8 cellular contexts compared by ENCODE assay signal in genomic region chr1:89780721-89781120, GRCh38. TPM values are rescaled to one million over a fixed set of nuclear protein-coding genes. Genes with fewer than 3 reads are reported as not detected.
DNase-seq lines count a peak whose midpoint lies in the region; ATAC-seq, FAIRE-seq and TF ChIP-seq lines count a peak whose summit lies in the region.

No MANE protein-coding gene starts in this region.

- no peaks in the 10 kb centered on the region for H3K36me3 Mint-ChIP-seq in activated naive CD8-positive, alpha-beta T cell treated with anti-CD3 and anti-CD28 coated beads, Interleukin-2, amount 10 ng/mL, durations not matched to agents 7 days and 5 days

- 86% methylated on average over 2 of the region's 2 CpGs for WGBS in right cardiac atrium

- CTCF ChIA-PET in AG04450 (lab: Charles Lee) = interaction anchor here (0.6 to 7.6 kb wide), 18 partner anchors 8 to 334 kb away, joined by 3 to 112 read pairs (median 4); no protein-coding TSS in a partner anchor

- H3K27ac Mint-ChIP-seq in activated naive CD8-positive, alpha-beta T cell treated with anti-CD3 and anti-CD28 coated beads, Interleukin-2, amount 10 ng/mL, durations not matched to agents 7 days and 5 days = peak overlapping the region; percentile 58

- H3K4me1 Mint-ChIP-seq in activated naive CD8-positive, alpha-beta T cell treated with anti-CD3 and anti-CD28 coated beads, Interleukin-2, amount 10 ng/mL, durations not matched to agents 7 days and 5 days = peaks cover 25% of the 10 kb centered on the region

- H3K4me1 ChIP-seq in right cardiac atrium (ENCODE audit: control insufficient read depth, insufficient read depth, low read length) = no peaks in the 10 kb centered on the region

- H3K27ac ChIP-seq in AG04450 (ENCODE audit: low read depth, low read length) = no peak overlapping the region
- no peak overlapping the region for H3K27ac ChIP-seq in right cardiac atrium (ENCODE audit: low read length)

- DNase-seq in AG04450 (ENCODE audit: low read depth, low spot score) (no peak), NCI-H2107 treated with DMSO at 0.1 percent for 48 hours (lab: John Stamatoyannopoulos, UW; ENCODE audit: unreplicated experiment) (peak; percentile 75), medulla oblongata (ENCODE audit: extremely low spot score) (peak; percentile 62), right cardiac atrium (no peak)
- no peak for DNase-seq in activated naive CD8-positive, alpha-beta T cell treated with anti-CD3 and anti-CD28 coated beads, Interleukin-2, amount 10 ng/mL, durations not matched to agents 7 days and 5 days

- intact Hi-C loops in right cardiac atrium (cut with DNase I) = no loop called here

- H3K9me3 Mint-ChIP-seq in activated naive CD8-positive, alpha-beta T cell treated with anti-CD3 and anti-CD28 coated beads, Interleukin-2, amount 10 ng/mL, durations not matched to agents 7 days and 5 days = no peaks in the 10 kb centered on the region

- H3K27me3 Mint-ChIP-seq in activated naive CD8-positive, alpha-beta T cell treated with anti-CD3 and anti-CD28 coated beads, Interleukin-2, amount 10 ng/mL, durations not matched to agents 7 days and 5 days = no peaks in the 10 kb centered on the region

- H3K4me3 ChIP-seq in AG04450 (ENCODE audit: low read depth, low read length) = no peak overlapping the region
- no peak overlapping the region for H3K4me3 ChIP-seq in right cardiac atrium (ENCODE audit: low read length)

- peak overlapping the region; percentile 44 for H3K4me3 Mint-ChIP-seq in activated naive CD8-positive, alpha-beta T cell treated with anti-CD3 and anti-CD28 coated beads, Interleukin-2, amount 10 ng/mL, durations not matched to agents 7 days and 5 days

- no peaks in the 10 kb centered on the region for H3K9me3 ChIP-seq in AG04450 (ENCODE audit: control insufficient read depth, insufficient read depth, low read length)
- H3K9me3 ChIP-seq in right cardiac atrium (ENCODE audit: control insufficient read depth, low read length) = no peaks in the 10 kb centered on the region

- ATAC-seq in activated naive CD8-positive, alpha-beta T cell treated with anti-CD3 and anti-CD28 coated beads, Interleukin-2, amount 10 ng/mL, durations not matched to agents 7 days and 5 days (ENCODE audit: low read depth) = peak; percentile 71
- no peak for ATAC-seq in GM19397 (IDR thresholded peaks at IDR 0.05; ENCODE audit: unreplicated experiment)
- no peak for ATAC-seq in right cardiac atrium
- ATAC-seq in HG03280 (IDR thresholded peaks at IDR 0.05; ENCODE audit: unreplicated experiment) = no peak

- POLR2A ChIA-PET in AG04450 (lab: Yijun Ruan, JAX) = interaction anchor here (0.7 kb wide), 1 partner anchor 243 kb away, joined by 7 read pairs; no protein-coding TSS in a partner anchor
- POLR2A ChIA-PET in activated naive CD8-positive, alpha-beta T cell treated with anti-CD3 and anti-CD28 coated beads, Interleukin-2, amount 10 ng/mL, durations not matched to agents 7 days and 5 days (lab: Charles Lee) = interaction anchor here (0.7 to 1.4 kb wide), 3 partner anchors 8 to 254 kb away, joined by 3 to 5 read pairs (median 3); no protein-coding TSS in a partner anchor

- peak; percentile 96 for FAIRE-seq in G401.6 (lab: Jason Lieb, UNC)

- H3K27me3 ChIP-seq in AG04450 (ENCODE audit: control insufficient read depth, insufficient read depth, low read length) (peaks cover 6% of the 10 kb centered on the region), right cardiac atrium (ENCODE audit: control insufficient read depth, insufficient read depth) (no peaks in the 10 kb centered on the region)

- peak; percentile 57 for TF ChIP-seq CTCF in AG04450 (IDR thresholded peaks at IDR 0.05; ENCODE audit: low read depth, low read length)

RNA-seq across cellular contexts. Expression of gene LRRC8D, which starts 40.1 kb away (rescaled TPM):
- polyA plus RNA-seq in AG04450 (2011; rRNA removed) (41.1 and 48.7 TPM in 2 replicates), right cardiac atrium (3.6 TPM)
- polyA minus RNA-seq in AG04450 (2011; rRNA and poly(A)+ RNA removed) = 49.3 and 51.0 TPM in 2 replicates
- 10 to 100 TPM; 25.1 to 26.0 TPM for total RNA-seq in activated naive CD8-positive, alpha-beta T cell treated with anti-CD3 and anti-CD28 coated beads, Interleukin-2, amount 10 ng/mL, durations not matched to agents 7 days and 5 days
- total RNA-seq in right cardiac atrium = 1 to 10 TPM; 5.0 to 8.2 (median 7.2) TPM

Comparison
In these comparisons a context has a peak if more than half of its experiments do, and no peak if none do; other contexts are left out.
1. DNase-seq: peak in NCI-H2107 treated with DMSO at 0.1 percent for 48 hours (single experiment) and medulla oblongata (single experiment); none in AG04450 (single experiment), activated naive CD8-positive, alpha-beta T cell treated with anti-CD3 and anti-CD28 coated beads, Interleukin-2, amount 10 ng/mL, durations not matched to agents 7 days and 5 days (single experiment) and right cardiac atrium (0 of 3).